8 cellular contexts compared by ENCODE assay signal in genomic region chr20:675453-676314, GRCh38. TPM values are rescaled to one million over a fixed set of nuclear protein-coding genes. Genes with fewer than 3 reads are reported as not detected.
DNase-seq lines count a peak whose midpoint lies in the region; ATAC-seq, FAIRE-seq and TF ChIP-seq lines count a peak whose summit lies in the region.

Gene SCRT2, minus strand, starts transcription at chr20:675802. Its CDS starts 201 bp downstream, at chr20:675601.

- 1 to 4% methylated on average over 8 to 20 of the region's 69 CpGs for WGBS in esophagus squamous epithelium, 2 donors

- FAIRE-seq in RCC 7860 (lab: Jason Lieb, UNC) = no peak

- H3K9me3 Mint-ChIP-seq in CD4-positive, alpha-beta T cell = no peaks in the 10 kb centered on the region

- no peak within 1 kb of the TSS for H3K27ac Mint-ChIP-seq in CD4-positive, alpha-beta T cell

- intact Hi-C loops in CD4-positive, alpha-beta T cell (cut with DNase I, micrococcal nuclease) = no loop called here
- intact Hi-C loops in esophagus squamous epithelium (cut with DNase I) = loop anchor here (10.0 kb wide), 1 partner anchor 49 kb away; no protein-coding TSS in a partner anchor

- no peak for TF ChIP-seq CTCF in CD4-positive, alpha-beta T cell (IDR thresholded peaks at IDR 0.05)
- peak in 1 of 6 experiments; percentile 2 for TF ChIP-seq CTCF in esophagus squamous epithelium (IDR thresholded peaks at IDR 0.05)

- no peak within 1 kb of the TSS for H3K27ac ChIP-seq in CD4-positive, alpha-beta T cell (ENCODE audit: low read depth, low read length)
- no peak within 1 kb of the TSS for H3K27ac ChIP-seq in esophagus squamous epithelium

- H3K9me3 ChIP-seq in CD4-positive, alpha-beta T cell (ENCODE audit: control insufficient read depth, low read length) = no peaks in the 10 kb centered on the region
- no peaks in the 10 kb centered on the region for H3K9me3 ChIP-seq in esophagus squamous epithelium

- POLR2A ChIA-PET in CD4-positive, alpha-beta T cell (lab: Charles Lee) = no interaction called here

- H3K27me3 Mint-ChIP-seq in CD4-positive, alpha-beta T cell = peaks cover 86% of the 10 kb centered on the region

- H3K4me3 Mint-ChIP-seq in CD4-positive, alpha-beta T cell = no peak within 1 kb of the TSS

- H3K27me3 ChIP-seq in CD4-positive, alpha-beta T cell (ENCODE audit: control insufficient read depth, insufficient read depth, low read length) = peaks cover 84% of the 10 kb centered on the region
- peaks cover 7 to 99% (median 14%) of the 10 kb centered on the region in 4 donors for H3K27me3 ChIP-seq in esophagus squamous epithelium

- no peaks in the 10 kb centered on the region for H3K36me3 Mint-ChIP-seq in CD4-positive, alpha-beta T cell (ENCODE audit: low read depth)

- no peaks in the 10 kb centered on the region for H3K36me3 ChIP-seq in esophagus squamous epithelium

- peak within 1 kb of the TSS in 1 of 4 donors; percentile 36 for H3K4me3 ChIP-seq in esophagus squamous epithelium

- peaks cover 8 to 22% (median 8%) of the 10 kb centered on the region in 3 donors for H3K4me1 ChIP-seq in esophagus squamous epithelium

- no peak for TF ChIP-seq POLR2A in esophagus squamous epithelium (IDR thresholded peaks at IDR 0.05)

- H3K4me1 Mint-ChIP-seq in CD4-positive, alpha-beta T cell (ENCODE audit: low read depth) = peaks cover 6% of the 10 kb centered on the region

- ATAC-seq in CD4-positive, alpha-beta T cell (ENCODE audit: poor library complexity) = peak; percentile 84

- DNase-seq in CD4-positive, alpha-beta T cell = peak; percentile 28 to 73 (median 53)
- DNase-seq in Kasumi-1 (lab: John Stamatoyannopoulos, UW) (peak; percentile 34 to 41), cerebellar cortex (ENCODE audit: low spot score) (peak; percentile 41), kidney tubule cell (ENCODE audit: low spot score) (peak; percentile 42), RCC 7860 (ENCODE audit: low spot score) (no peak), esophagus squamous epithelium (lab: John Stamatoyannopoulos, UW) (no peak)
- peak; percentile 25 to 56 for DNase-seq in activated CD4-positive, alpha-beta T cell treated with anti-CD3 and anti-CD28 coated beads for 24 hours (ENCODE audit: low read depth in 2 of 2)
- DNase-seq in stimulated activated CD4-positive, alpha-beta T cell treated with anti-CD3 and anti-CD28 coated beads, Interleukin-2, amount 100 ng/mL, for 4 hours (ENCODE audit: low read depth) = peak; percentile 24

- CTCF ChIA-PET in CD4-positive, alpha-beta T cell (lab: Charles Lee) = no interaction called here

RNA-seq across cellular contexts. Expression of gene SCRT2, which starts in this region (rescaled TPM):
- not detected for total RNA-seq in CD4-positive, alpha-beta T cell
- total RNA-seq in esophagus squamous epithelium = not detected

Comparison
In these comparisons a context has a peak if more than half of its experiments do, and no peak if none do; other contexts are left out.
1. Peak in DNase-seq and ATAC-seq in CD4-positive, alpha-beta T cell; RNA of the gene not detected or under 1 TPM.
2. DNase-seq: peak in Kasumi-1 (2 of 2), activated CD4-positive, alpha-beta T cell treated with anti-CD3 and anti-CD28 coated beads for 24 hours (2 of 2), cerebellar cortex (single experiment), kidney tubule cell (single experiment) and stimulated activated CD4-positive, alpha-beta T cell treated with anti-CD3 and anti-CD28 coated beads, Interleukin-2, amount 100 ng/mL, for 4 hours (single experiment); none in RCC 7860 (single experiment) and esophagus squamous epithelium (single experiment).